ENCODE assay signal across 10 cellular contexts in genomic region chr12:127363392-127363791, GRCh38.
DNase-seq lines count a peak whose midpoint lies in the region; ATAC-seq and TF ChIP-seq lines count a peak whose summit lies in the region.
"Had no signal": no experiment of that assay in that cellular context is flagged by ENCODE, and none has a peak within 500 bp of the region (broad histone marks: within the 10 kb centered on the region; RNA-seq: fewer than 3 reads in every experiment).

No MANE protein-coding gene starts in this region.

- CTCF ChIA-PET in PC-3 (lab: Charles Lee): interaction anchor here (0.5 to 1.6 kb wide), 7 partner anchors 13 to 579 kb away, joined by 3 to 10 read pairs (median 3); no protein-coding TSS in a partner anchor

- no peaks in the 10 kb centered on the region for H3K9me2 ChIP-seq in PC-3 (replicated peaks; ENCODE audit: low read length)

- ATAC-seq in PC-3 (peak; percentile 51), HG02642 (IDR thresholded peaks at IDR 0.05; ENCODE audit: poor library complexity, unreplicated experiment) (no peak)

- no peaks in the 10 kb centered on the region for H3K27me3 ChIP-seq in PC-3 (ENCODE audit: low read length)
- no peaks in the 10 kb centered on the region for H3K27me3 ChIP-seq in uterus
- H3K27me3 ChIP-seq in BE2C: no peaks in the 10 kb centered on the region

- DNase-seq in AG09319 (ENCODE audit: extremely low read depth, low read depth) (no peak), HCEC 1CT (peak; percentile 23), PC-3 (peak; percentile 78), glomerular visceral epithelial cell (ENCODE audit: extremely low spot score) (peak; percentile 16), activated T-cell treated with anti-CD3 and anti-CD28 coated beads for 4 hours (no peak), uterus (no peak), BE2C (no peak)
- DNase-seq: foreskin melanocyte, NCI-H2029 had no signal

- H3K4me3 ChIP-seq in PC-3 (ENCODE audit: low read length): no peak overlapping the region
- H3K4me3 ChIP-seq in uterus: no peak overlapping the region
- H3K4me3 ChIP-seq in BE2C (ENCODE audit: low read depth, low read length): no peak overlapping the region

- intact Hi-C loops in PC-3 (cut with micrococcal nuclease): no loop called here
- intact Hi-C loops in uterus (cut with DNase I; ENCODE audit: low total_unique reads): no loop called here

- BruUV-seq in PC-3 (replicated peaks; lab: Mats Ljungman, UMichigan): no TSS peak

- H3F3A ChIP-seq in PC-3 (ENCODE audit: low read length, unreplicated experiment): no peaks in the 10 kb centered on the region

- H3K9me3 ChIP-seq in PC-3 (ENCODE audit: low read length): no peaks in the 10 kb centered on the region
- H3K9me3 ChIP-seq in uterus: no peaks in the 10 kb centered on the region
- no peaks in the 10 kb centered on the region; the same call in 1 of the 2 replicates for H3K9me3 ChIP-seq in BE2C

- POLR2A ChIA-PET in PC-3 (lab: Charles Lee; ENCODE audit: unreplicated experiment): no interaction called here

- no peak for TF ChIP-seq POLR2A in uterus (IDR thresholded peaks at IDR 0.05)

- H3K27ac ChIP-seq in PC-3 (ENCODE audit: low read length) (no peak overlapping the region), uterus (no peak overlapping the region)

- TF ChIP-seq CTCF in AG09319 (IDR thresholded peaks at IDR 0.05; ENCODE audit: low read depth, low read length): peak; percentile 24
- peak; percentile 82 for TF ChIP-seq CTCF in PC-3 (conservative IDR thresholded peaks at IDR 0.05; ENCODE audit: low read depth, low read length)
- no peak for TF ChIP-seq CTCF in uterus (IDR thresholded peaks at IDR 0.05)
- TF ChIP-seq CTCF in BE2C (IDR thresholded peaks at IDR 0.05; ENCODE audit: low read depth, low read length): no peak

- H3K4me1 ChIP-seq in PC-3 (ENCODE audit: insufficient read depth, low read length) (no peaks in the 10 kb centered on the region), uterus (no peaks in the 10 kb centered on the region), BE2C (no peaks in the 10 kb centered on the region)

- H4K20me1 ChIP-seq in PC-3 (ENCODE audit: low read length): no peaks in the 10 kb centered on the region

- H3K9ac ChIP-seq in PC-3 (ENCODE audit: low read length): no peak overlapping the region

- H3K4me2 ChIP-seq in PC-3 (ENCODE audit: low read length): no peak overlapping the region

- H2AFZ ChIP-seq in PC-3 (ENCODE audit: low read length): no peak overlapping the region

- H3K79me2 ChIP-seq in PC-3 (ENCODE audit: low read length): no peaks in the 10 kb centered on the region

- H3K36me3 ChIP-seq in PC-3 (ENCODE audit: low read depth, low read length) (no peaks in the 10 kb centered on the region), uterus (no peaks in the 10 kb centered on the region), BE2C (no peaks in the 10 kb centered on the region)

Comparison
In these comparisons a context has a peak if more than half of its experiments do, and no peak if none do; other contexts are left out.
1. DNase-seq: peak in HCEC 1CT (single experiment), PC-3 (single experiment) and glomerular visceral epithelial cell (single experiment); none in AG09319 (single experiment), activated T-cell treated with anti-CD3 and anti-CD28 coated beads for 4 hours (single experiment), uterus (0 of 2) and BE2C (single experiment).
2. CTCF ChIP-seq: peak in AG09319 (single experiment) and PC-3 (single experiment); none in uterus (0 of 4) and BE2C (single experiment).